Comparison of ENCODE assay signal across 30 cellular contexts in the genomic region with DNA sequence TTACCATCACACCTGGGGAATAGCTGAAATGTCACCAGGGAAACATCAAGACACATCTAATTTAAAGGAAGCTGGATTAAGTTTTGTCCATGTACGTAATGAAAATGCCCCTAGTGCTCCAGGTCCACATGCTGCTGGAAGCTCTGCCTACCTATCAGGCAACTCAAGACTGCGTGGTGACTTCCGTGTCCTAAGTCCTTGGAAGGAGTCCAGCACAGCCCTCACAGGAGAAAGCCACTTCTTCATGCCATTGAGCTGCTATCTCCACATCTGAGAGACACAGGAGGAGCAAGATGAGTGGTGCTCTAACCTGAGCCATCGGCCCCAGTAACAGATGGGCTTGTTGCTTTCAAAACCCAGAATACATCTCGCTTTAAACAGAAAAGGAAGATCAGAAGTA.
"Had no signal": no experiment of that assay in that cellular context is flagged by ENCODE, and none has a peak within 500 bp of the region (broad histone marks: within the 10 kb centered on the region; RNA-seq: fewer than 3 reads in every experiment).

No MANE protein-coding gene starts in this region.

- H3K27ac Mint-ChIP-seq: activated CD8-positive, alpha-beta T cell treated with anti-CD3 and anti-CD28 coated beads, Interleukin-2, amount 10 ng/mL, durations not matched to agents 7 days and 5 days; activated naive CD8-positive, alpha-beta T cell treated with anti-CD3 and anti-CD28 coated beads, Interleukin-2, amount 10 ng/mL, durations not matched to agents 7 days and 5 days; T-cell; WTC11 had no signal

- DNase-seq: activated CD4-positive, alpha-beta T cell treated with anti-CD3 and anti-CD28 coated beads for 48 hours; activated CD4-positive, alpha-beta T cell treated with anti-CD3 and anti-CD28 coated beads, Interleukin-2, amount 50 U/mL, for 4 hours; activated CD4-positive, CD25-positive, alpha-beta regulatory T cell treated with anti-CD3 and anti-CD28 coated beads, Interleukin-2, amount 50 U/mL, for 72 hours; activated CD8-positive, alpha-beta memory T cell treated with anti-CD3 and anti-CD28 coated beads, Interleukin-2, amount 50 U/mL, for 48 hours; activated CD8-positive, alpha-beta T cell treated with anti-CD3 and anti-CD28 coated beads, Interleukin-2, amount 10 ng/mL, durations not matched to agents 7 days and 5 days; activated naive CD4-positive, alpha-beta T cell treated with anti-CD3 and anti-CD28 coated beads, Interleukin-2, amount 50 U/mL, for 16 hours; activated naive CD8-positive, alpha-beta T cell treated with anti-CD3 and anti-CD28 coated beads, Interleukin-2, amount 10 ng/mL, durations not matched to agents 7 days and 5 days; activated T-cell treated with anti-CD3 and anti-CD28 coated beads, Interleukin-2, amount 50 U/mL, for 1 hour; adrenal gland; anterior cingulate cortex; cerebellar nuclear complex; MG63; MV-4-11; NCI-H1092 treated with DMSO at 0.1 percent for 48 hours; NCI-H1417 treated with DMSO at 0.1 percent for 48 hours; NCI-H1694; NCI-H2029; NCI-H345; NCI-H510A; NCI-H69; NK-92 treated with Interleukin-12 subunit alpha and Interleukin-12 subunit beta, amount 100 ng/mL, for 24 hours; OCI-M1; RPMI8226; T-cell; T-helper 2 cell; T1000 had no signal

- H3K9me3 ChIP-seq: adrenal gland, MG63 had no signal

- H3K9me3 Mint-ChIP-seq: T-cell had no signal

- H3K27ac ChIP-seq: adrenal gland, SK-N-MC had no signal

- H3K4me1 Mint-ChIP-seq: T-cell had no signal

- H3K36me3 Mint-ChIP-seq: T-cell, WTC11 had no signal

- H3K27me3 ChIP-seq: adrenal gland, MG63 had no signal

- H3K4me3 Mint-ChIP-seq: activated CD8-positive, alpha-beta T cell treated with anti-CD3 and anti-CD28 coated beads, Interleukin-2, amount 10 ng/mL, durations not matched to agents 7 days and 5 days; activated naive CD8-positive, alpha-beta T cell treated with anti-CD3 and anti-CD28 coated beads, Interleukin-2, amount 10 ng/mL, durations not matched to agents 7 days and 5 days; T-cell; WTC11 had no signal

- H3K36me3 ChIP-seq: adrenal gland, MG63 had no signal

- H3K4me3 ChIP-seq: adrenal gland, MG63, SK-N-MC had no signal

- ATAC-seq: activated CD8-positive, alpha-beta T cell treated with anti-CD3 and anti-CD28 coated beads, Interleukin-2, amount 10 ng/mL, durations not matched to agents 7 days and 5 days; Panc1; Right ventricle myocardium inferior; T-cell; WTC11 had no signal
